In genomic region chr6:100879317-100879716, GRCh38 we compare ENCODE assay signal across 12 cellular contexts. TPM values are rescaled to one million over a fixed set of nuclear protein-coding genes. Genes with fewer than 3 reads are reported as not detected.
DNase-seq lines count a peak whose midpoint lies in the region; ATAC-seq and TF ChIP-seq lines count a peak whose summit lies in the region.
"Had no signal": no experiment of that assay in that cellular context is flagged by ENCODE, and none has a peak within 500 bp of the region (broad histone marks: within the 10 kb centered on the region; RNA-seq: fewer than 3 reads in every experiment).

No MANE protein-coding gene starts in this region.

- peak overlapping the region; percentile 73 for H3K4me3 ChIP-seq in OCI-LY7 (ENCODE audit: low read depth, low read length, poor library complexity, severe bottlenecking)
- peak overlapping the region; percentile 1 for H3K4me3 ChIP-seq in epithelial cell of esophagus (ENCODE audit: low read length)
- no peak overlapping the region for H3K4me3 ChIP-seq in trophoblast cell (ENCODE audit: low read depth, low read length)
- H3K4me3 ChIP-seq in lower lobe of right lung: no peak overlapping the region

- CTCF ChIA-PET in activated CD4-positive, alpha-beta T cell treated with anti-CD3 and anti-CD28 coated beads for 36 hours (lab: Charles Lee): interaction anchor here (0.9 to 3.1 kb wide), 5 partner anchors 11 to 160 kb away, joined by 3 to 10 read pairs (median 5); no protein-coding TSS in a partner anchor
- CTCF ChIA-PET in OCI-LY7 (lab: Charles Lee; ENCODE audit: unreplicated experiment): no interaction called here

- peaks cover 12% of the 10 kb centered on the region; the same call in 1 of the 2 replicates for H4K20me1 ChIP-seq in OCI-LY7 (ENCODE audit: insufficient read depth, low read length)

- POLR2A ChIA-PET in activated CD4-positive, alpha-beta T cell treated with anti-CD3 and anti-CD28 coated beads for 36 hours (lab: Charles Lee): no interaction called here
- POLR2A ChIA-PET in OCI-LY7 (lab: Charles Lee): interaction anchor here (0.8 to 2.5 kb wide), 9 partner anchors 10 to 132 kb away, joined by 3 to 22 read pairs (median 4); no protein-coding TSS in a partner anchor

- ATAC-seq in activated CD4-positive, alpha-beta T cell treated with anti-CD3 and anti-CD28 coated beads for 36 hours: no peak
- ATAC-seq in lower lobe of right lung: no peak
- ATAC-seq: sciatic nerve had no signal

- H3K36me3 ChIP-seq in OCI-LY7 (ENCODE audit: insufficient read depth, low read length): peaks cover 33% of the 10 kb centered on the region
- H3K36me3 ChIP-seq in trophoblast cell (ENCODE audit: control insufficient read depth in 1 of 2, insufficient read depth in 2 of 2, low read length in 2 of 2): no peaks in the 10 kb centered on the region
- no peaks in the 10 kb centered on the region for H3K36me3 ChIP-seq in lower lobe of right lung

- no peaks in the 10 kb centered on the region for H3K9me2 ChIP-seq in OCI-LY7 (ENCODE audit: insufficient read depth, low read length)

- H3K23ac ChIP-seq in trophoblast cell (ENCODE audit: low read length): no peak overlapping the region

- H4K8ac ChIP-seq in trophoblast cell (ENCODE audit: low read depth, low read length): no peak overlapping the region

- H3K9me3 ChIP-seq in OCI-LY7 (ENCODE audit: low read length) (no peaks in the 10 kb centered on the region), trophoblast cell (ENCODE audit: insufficient read depth, low read depth, low read length) (peaks cover 2% of the 10 kb centered on the region), lower lobe of right lung (no peaks in the 10 kb centered on the region)

- TF ChIP-seq CTCF in OCI-LY7 (conservative IDR thresholded peaks at IDR 0.05; ENCODE audit: low read length): no peak
- TF ChIP-seq CTCF in epithelial cell of esophagus (IDR thresholded peaks at IDR 0.05; ENCODE audit: insufficient read depth, low read depth, low read length, missing control alignments): no peak
- no peak for TF ChIP-seq CTCF in lower lobe of right lung (IDR thresholded peaks at IDR 0.05)

- H3K27me3 Mint-ChIP-seq in activated CD4-positive, alpha-beta T cell treated with anti-CD3 and anti-CD28 coated beads for 36 hours: peaks cover 1% of the 10 kb centered on the region

- H2AFZ ChIP-seq in OCI-LY7 (ENCODE audit: low read length) (no peak overlapping the region), trophoblast cell (ENCODE audit: insufficient read depth, low read length, poor library complexity) (no peak overlapping the region)

- H2AK5ac ChIP-seq in trophoblast cell (ENCODE audit: low read length): no peak overlapping the region

- H3K79me2 ChIP-seq in OCI-LY7 (ENCODE audit: insufficient read depth, low read depth, low read length): peaks cover 60% of the 10 kb centered on the region
- peaks cover 7% of the 10 kb centered on the region for H3K79me2 ChIP-seq in trophoblast cell (ENCODE audit: control insufficient read depth, insufficient read depth, low read length, poor library complexity)

- H3K4me2 ChIP-seq in OCI-LY7 (ENCODE audit: low read length): peak overlapping the region; percentile 77
- H3K4me2 ChIP-seq in trophoblast cell (ENCODE audit: low read length): no peak overlapping the region

- H3K36me3 Mint-ChIP-seq in activated CD4-positive, alpha-beta T cell treated with anti-CD3 and anti-CD28 coated beads for 36 hours (ENCODE audit: low read depth): peaks cover 23% of the 10 kb centered on the region

- H3K27me3 ChIP-seq in trophoblast cell (ENCODE audit: insufficient read depth, low read length) (no peaks in the 10 kb centered on the region), lower lobe of right lung (ENCODE audit: low read depth) (no peaks in the 10 kb centered on the region)

- H3K27ac ChIP-seq in OCI-LY7 (ENCODE audit: low read depth, low read length, poor library complexity, severe bottlenecking) (no peak overlapping the region), trophoblast cell (ENCODE audit: low read depth, low read length) (no peak overlapping the region), lower lobe of right lung (no peak overlapping the region)

- no peak overlapping the region for H2BK12ac ChIP-seq in trophoblast cell (ENCODE audit: low read length)

- peak overlapping the region; percentile 44 for H3K4me3 Mint-ChIP-seq in activated CD4-positive, alpha-beta T cell treated with anti-CD3 and anti-CD28 coated beads for 36 hours

- H3K18ac ChIP-seq in trophoblast cell (ENCODE audit: low read length): no peak overlapping the region

- no peak overlapping the region for H4K12ac ChIP-seq in trophoblast cell (ENCODE audit: low read depth, low read length)

- no peak for DNase-seq in activated CD4-positive, alpha-beta T cell treated with anti-CD3 and anti-CD28 coated beads for 36 hours
- DNase-seq in activated CD4-positive, alpha-beta T cell treated with anti-CD3 and anti-CD28 coated beads for 1 hour: no peak
- no peak for DNase-seq in OCI-LY7 (ENCODE audit: low spot score)
- DNase-seq in epithelial cell of esophagus (ENCODE audit: low read depth): no peak
- no peak for DNase-seq in trophoblast cell
- DNase-seq in NOMO-1 (lab: John Stamatoyannopoulos, UW; ENCODE audit: unreplicated experiment in 2 of 2): no peak
- no peak for DNase-seq in NCI-H1048 (lab: John Stamatoyannopoulos, UW)
- DNase-seq in lower lobe of right lung: no peak
- DNase-seq: activated CD4-positive, CD25-positive, alpha-beta regulatory T cell treated with anti-CD3 and anti-CD28 coated beads, Interleukin-2, amount 50 U/mL, for 72 hours; GF-D8; NCI-H187 treated with DMSO at 0.1 percent for 48 hours had no signal

- peaks cover 53% of the 10 kb centered on the region for H3K4me1 Mint-ChIP-seq in activated CD4-positive, alpha-beta T cell treated with anti-CD3 and anti-CD28 coated beads for 36 hours

- H2BK5ac ChIP-seq in trophoblast cell (ENCODE audit: low read depth, low read length, poor library complexity): no peak overlapping the region

- no peak overlapping the region for H4K91ac ChIP-seq in trophoblast cell (ENCODE audit: low read depth, low read length)

- no CpG with 5 or more reads among the region's 2 CpGs for WGBS in trophoblast cell (ENCODE audit: extremely low coverage, insufficient coverage, insufficient read length)

- H3K9me3 Mint-ChIP-seq in activated CD4-positive, alpha-beta T cell treated with anti-CD3 and anti-CD28 coated beads for 36 hours (ENCODE audit: low read depth): no peaks in the 10 kb centered on the region

- BruUV-seq in OCI-LY7 (replicated peaks; lab: Mats Ljungman, UMichigan): no TSS peak

- H3K9ac ChIP-seq in trophoblast cell (ENCODE audit: low read length): no peak overlapping the region

- H2BK120ac ChIP-seq in trophoblast cell (ENCODE audit: insufficient read depth, low read length, poor library complexity): no peak overlapping the region

- H3K14ac ChIP-seq in trophoblast cell (ENCODE audit: low read length): no peak overlapping the region

- H3K4ac ChIP-seq in trophoblast cell (ENCODE audit: low read depth, low read length): peak overlapping the region; percentile 93

- no peak overlapping the region for H3K27ac Mint-ChIP-seq in activated CD4-positive, alpha-beta T cell treated with anti-CD3 and anti-CD28 coated beads for 36 hours

- H3K79me1 ChIP-seq in trophoblast cell (ENCODE audit: low read length): peaks cover 8% of the 10 kb centered on the region

- intact Hi-C loops in activated CD4-positive, alpha-beta T cell treated with anti-CD3 and anti-CD28 coated beads for 36 hours (cut with DNase I, micrococcal nuclease): no loop called here
- intact Hi-C loops in OCI-LY7 (cut with micrococcal nuclease; ENCODE audit: unreplicated experiment) (no loop called here), lower lobe of right lung (cut with DNase I) (no loop called here)

- peaks cover 23% of the 10 kb centered on the region for H3K4me1 ChIP-seq in OCI-LY7 (ENCODE audit: insufficient read depth, low read length, poor library complexity, severe bottlenecking)
- peaks cover 0 to 6% of the 10 kb centered on the region in 2 experiments for H3K4me1 ChIP-seq in trophoblast cell (ENCODE audit: control insufficient read depth in 1 of 2, insufficient read depth in 2 of 2, low read length in 2 of 2)
- H3K4me1 ChIP-seq in lower lobe of right lung: peaks cover 34% of the 10 kb centered on the region

RNA-seq across cellular contexts. Expression of gene ASCC3, which starts 1.8 kb away (rescaled TPM):
- 10 to 100 TPM; 50.3 to 53.4 TPM for total RNA-seq in activated CD4-positive, alpha-beta T cell treated with anti-CD3 and anti-CD28 coated beads for 36 hours
- total RNA-seq in OCI-LY7 (2014; rRNA removed; shearing (Covaris generic)): 28.5 and 35.4 TPM in 2 replicates
- 45.0 and 47.5 TPM in 2 replicates for total RNA-seq in OCI-LY7 (2022)
- 26.6 and 27.7 TPM in 2 replicates for polyA plus RNA-seq in trophoblast cell (2013)
- total RNA-seq in lower lobe of right lung: 34.8 TPM

Comparison
In these comparisons a context has a peak if more than half of its experiments do, and no peak if none do; other contexts are left out.
1. H3K4me3 ChIP-seq: peak in OCI-LY7 (single experiment) and epithelial cell of esophagus (single experiment); none in trophoblast cell (single experiment) and lower lobe of right lung (single experiment).